In genomic region chr1:84299536-84300260, GRCh38 we compare ENCODE assay signal across 8 cellular contexts. TPM values are rescaled to one million over a fixed set of nuclear protein-coding genes. Genes with fewer than 3 reads are reported as not detected.
A peak's percentile ranks its signal among the peaks of the same experiment; 100 is the strongest.
DNase-seq lines count a peak whose midpoint lies in the region; ATAC-seq and TF ChIP-seq lines count a peak whose summit lies in the region.

No MANE protein-coding gene starts in this region.

- no TSS peak for BruUV-seq in mammary epithelial cell (replicated peaks; lab: Mats Ljungman, UMichigan)

- intact Hi-C loops in mammary epithelial cell (cut with micrococcal nuclease) = loop anchor here (2.0 kb wide), 1 partner anchor 123 kb away; no protein-coding TSS in a partner anchor

- H3K4me3 ChIP-seq in BLaER1 (no peak overlapping the region), mammary epithelial cell (replicated peaks in 1 of 3; ENCODE audit: insufficient read depth in 1 of 3, low read depth in 2 of 3, low read length in 3 of 3) (peak overlapping the region; percentile 81 to 93 (median 92)), mucosa of stomach (ENCODE audit: low read length) (peak overlapping the region; percentile 75)

- H3K9me3 ChIP-seq in BLaER1 (peaks cover 16% of the 10 kb centered on the region), mammary epithelial cell (replicated peaks; ENCODE audit: insufficient read depth, low read length) (no peaks in the 10 kb centered on the region), mucosa of stomach (ENCODE audit: control insufficient read depth, low read length) (no peaks in the 10 kb centered on the region)

- H4K20me1 ChIP-seq in BLaER1 (no peaks in the 10 kb centered on the region), mammary epithelial cell (ENCODE audit: insufficient read depth, low read length) (no peaks in the 10 kb centered on the region)

- dilution Hi-C loops in mammary epithelial cell (cut with HindIII; ENCODE audit: low sequenced_read_pairs) = no loop called here

- peak overlapping the region; percentile 99 for H2AFZ ChIP-seq in mammary epithelial cell (ENCODE audit: low read depth, low read length)

- ATAC-seq in HG02763 (IDR thresholded peaks at IDR 0.05; ENCODE audit: unreplicated experiment) (no peak), GM18909 (IDR thresholded peaks at IDR 0.05; ENCODE audit: poor library complexity, unreplicated experiment) (no peak)

- H3K4me1 Mint-ChIP-seq in IgD-negative memory B cell = peaks cover 18 to 26% (median 22%) of the 10 kb centered on the region in 3 donors

- TF ChIP-seq CTCF in mammary epithelial cell (conservative IDR thresholded peaks at IDR 0.05 in 1 of 2, IDR thresholded peaks at IDR 0.05 in 1 of 2; ENCODE audit: extremely low read depth in 1 of 2, insufficient read depth in 1 of 2, low read depth in 1 of 2, low read length in 2 of 2) = no peak

- no peaks in the 10 kb centered on the region for H3K36me3 Mint-ChIP-seq in IgD-negative memory B cell

- H3K9me3 Mint-ChIP-seq in IgD-negative memory B cell = peaks cover 3 to 9% (median 4%) of the 10 kb centered on the region in 3 donors

- in situ Hi-C loops in mammary epithelial cell (cut with MboI; ENCODE audit: low sequenced_read_pairs in 2 of 2) = no loop called here

- peak overlapping the region; percentile 82 to 94 (median 91) for H3K4me3 Mint-ChIP-seq in IgD-negative memory B cell

- H3K4me1 ChIP-seq in BLaER1 (peaks cover 11% of the 10 kb centered on the region), mammary epithelial cell (ENCODE audit: insufficient read depth, low read length) (peaks cover 37% of the 10 kb centered on the region), mucosa of stomach (ENCODE audit: control insufficient read depth, insufficient read depth, low read length) (peaks cover 27% of the 10 kb centered on the region)

- H3K27me3 ChIP-seq in BLaER1 = peaks cover 54% of the 10 kb centered on the region
- H3K27me3 ChIP-seq in mammary epithelial cell (ENCODE audit: insufficient read depth, low read length) = no peaks in the 10 kb centered on the region
- no peaks in the 10 kb centered on the region for H3K27me3 ChIP-seq in mucosa of stomach (ENCODE audit: control insufficient read depth, insufficient read depth, low read length)

- H3K27ac Mint-ChIP-seq in IgD-negative memory B cell = peak overlapping the region in 1 of 3 donors; percentile 9

- H3K79me2 ChIP-seq in mammary epithelial cell (ENCODE audit: insufficient read depth, low read length) = no peaks in the 10 kb centered on the region

- no peak overlapping the region for H3K9ac ChIP-seq in BLaER1
- H3K9ac ChIP-seq in mammary epithelial cell (ENCODE audit: insufficient read depth, low read length) = no peak overlapping the region
- H3K9ac ChIP-seq in mucosa of stomach (ENCODE audit: low read length) = peak overlapping the region; percentile 90

- H3K4me2 ChIP-seq in BLaER1 = peak overlapping the region; percentile 97
- H3K4me2 ChIP-seq in mammary epithelial cell (ENCODE audit: insufficient read depth, low read depth, low read length) = peak overlapping the region; percentile 97

- peaks cover 23% of the 10 kb centered on the region for H3K27me3 Mint-ChIP-seq in IgD-negative memory B cell

- 11% methylated on average over 4 of the region's 4 CpGs for WGBS in mammary epithelial cell (ENCODE audit: low coverage, missing lambda C conversion rate)

- no peak overlapping the region for H3K27ac ChIP-seq in BLaER1
- H3K27ac ChIP-seq in mammary epithelial cell (ENCODE audit: insufficient read depth, low read depth, low read length) = peak overlapping the region; percentile 18

- CTCF ChIA-PET in mammary epithelial cell (lab: Charles Lee; ENCODE audit: low non-redundant PET) = interaction anchor here (0.7 kb wide), 1 partner anchor 47 kb away, joined by 6 read pairs; no protein-coding TSS in a partner anchor

- DNase-seq in mammary epithelial cell = no peak
- DNase-seq in central memory CD4-positive, alpha-beta T cell = no peak
- no peak for DNase-seq in activated CD4-positive, alpha-beta T cell treated with anti-CD3 and anti-CD28 coated beads for 48 hours

- H3K36me3 ChIP-seq in BLaER1 (no peaks in the 10 kb centered on the region), mammary epithelial cell (ENCODE audit: insufficient read depth, low read length) (no peaks in the 10 kb centered on the region), mucosa of stomach (ENCODE audit: control insufficient read depth, insufficient read depth, low read length) (no peaks in the 10 kb centered on the region)

RNA-seq across cellular contexts. Expression of gene SAMD13, which starts 1.8 kb away (rescaled TPM):
- polyA plus RNA-seq in IgD-negative memory B cell (not detected), mammary epithelial cell (0.35 TPM)
- under 1 TPM; 0.33 to 0.80 TPM for total RNA-seq in mammary epithelial cell
- polyA minus RNA-seq in mammary epithelial cell = not detected
